8 cellular contexts compared by ENCODE assay signal in the genomic region with DNA sequence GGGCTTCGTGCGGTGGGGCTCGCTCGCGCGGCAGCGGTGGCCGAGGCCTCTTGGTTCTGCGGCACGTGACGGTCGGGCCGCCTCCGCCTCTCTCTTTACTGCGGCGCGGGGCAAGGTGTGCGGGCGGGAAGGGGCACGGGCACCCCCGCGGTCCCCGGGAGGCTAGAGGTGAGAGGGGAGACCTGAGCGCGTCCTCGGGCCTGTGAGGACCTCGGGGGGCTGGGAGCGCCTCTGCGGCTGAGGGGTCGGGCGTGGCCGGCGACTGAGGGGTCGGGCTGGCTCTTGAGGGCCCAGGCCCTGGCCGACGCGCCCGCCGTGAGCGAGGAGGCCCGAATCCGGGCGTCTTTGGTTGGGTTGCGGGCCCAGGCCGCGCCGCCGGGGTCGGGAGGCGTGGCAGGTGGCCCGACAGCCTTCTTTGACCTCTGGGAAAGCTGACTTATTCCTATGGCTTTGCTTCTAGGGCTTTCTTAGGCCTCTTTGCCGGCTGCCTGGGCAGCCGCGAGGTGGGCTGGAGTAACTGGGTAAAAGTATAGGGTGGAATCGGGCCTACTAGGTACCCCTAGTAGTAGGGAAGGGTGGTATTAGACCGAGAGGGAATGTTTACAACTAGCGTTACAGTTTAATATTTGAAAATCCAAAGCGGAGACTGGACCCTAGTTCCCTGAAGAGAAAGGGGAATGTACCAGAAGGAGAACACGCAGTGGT. TPM values are rescaled to one million over a fixed set of nuclear protein-coding genes. Genes with fewer than 3 reads are reported as not detected.
DNase-seq lines count a peak whose midpoint lies in the region; ATAC-seq, FAIRE-seq and TF ChIP-seq lines count a peak whose summit lies in the region.

A gene with protein sequence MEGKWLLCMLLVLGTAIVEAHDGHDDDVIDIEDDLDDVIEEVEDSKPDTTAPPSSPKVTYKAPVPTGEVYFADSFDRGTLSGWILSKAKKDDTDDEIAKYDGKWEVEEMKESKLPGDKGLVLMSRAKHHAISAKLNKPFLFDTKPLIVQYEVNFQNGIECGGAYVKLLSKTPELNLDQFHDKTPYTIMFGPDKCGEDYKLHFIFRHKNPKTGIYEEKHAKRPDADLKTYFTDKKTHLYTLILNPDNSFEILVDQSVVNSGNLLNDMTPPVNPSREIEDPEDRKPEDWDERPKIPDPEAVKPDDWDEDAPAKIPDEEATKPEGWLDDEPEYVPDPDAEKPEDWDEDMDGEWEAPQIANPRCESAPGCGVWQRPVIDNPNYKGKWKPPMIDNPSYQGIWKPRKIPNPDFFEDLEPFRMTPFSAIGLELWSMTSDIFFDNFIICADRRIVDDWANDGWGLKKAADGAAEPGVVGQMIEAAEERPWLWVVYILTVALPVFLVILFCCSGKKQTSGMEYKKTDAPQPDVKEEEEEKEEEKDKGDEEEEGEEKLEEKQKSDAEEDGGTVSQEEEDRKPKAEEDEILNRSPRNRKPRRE (plus strand): TSS at position 33 of the 705 bp plus-strand sequence. CDS start 6,715 bp downstream, outside the sequence.

- peak; percentile 78 to 88; a peak in 2 of 3 replicates for TF ChIP-seq POLR2A in H1 (IDR thresholded peaks at IDR 0.05; ENCODE audit: control extremely low read depth in 1 of 2, low read depth in 2 of 2, low read length in 2 of 2)
- peak; percentile 53 to 91 for TF ChIP-seq POLR2A in vagina (IDR thresholded peaks at IDR 0.05)

- H3K79me1 ChIP-seq in H1 (ENCODE audit: low read depth, low read length) = peaks cover 3% of the 10 kb centered on the region

- H3F3A ChIP-seq in PC-9 (ENCODE audit: insufficient read depth, low read depth) = peaks cover 7% of the 10 kb centered on the region; the same call in 1 of the 2 replicates

- peak within 1 kb of the TSS; percentile 95 to 99 (median 98) for H3K9ac ChIP-seq in H1 (replicated peaks in 1 of 4; ENCODE audit: extremely low read depth in 1 of 4, low read depth in 3 of 4, low read length in 3 of 4)

- POLR2A ChIA-PET in PC-9 (lab: Charles Lee; ENCODE audit: unreplicated experiment) = no interaction called here
- POLR2A ChIA-PET in H1 (lab: Charles Lee; ENCODE audit: partially characterized antibody) = interaction anchor here (0.9 to 3.1 kb wide), 8 partner anchors 9 to 80 kb away, joined by 4 to 12 read pairs (median 5); a partner anchor contains a TSS

- peak within 1 kb of the TSS; percentile 89 for H3K4me3 ChIP-seq in PC-9
- H3K4me3 ChIP-seq in H1 (ENCODE audit: extremely low read depth in 1 of 4, insufficient read depth in 2 of 4, low read depth in 3 of 4, low read length in 4 of 4) = peak within 1 kb of the TSS; percentile 91 to 99 (median 96)
- peak within 1 kb of the TSS; percentile 86 for H3K4me3 ChIP-seq in mucosa of descending colon
- peak within 1 kb of the TSS; percentile 91 to 95 for H3K4me3 ChIP-seq in vagina

- peak within 1 kb of the TSS; percentile 91 for H3K27ac ChIP-seq in PC-9
- peak within 1 kb of the TSS; percentile 91 for H3K27ac ChIP-seq in H1 (ENCODE audit: low read depth, low read length)
- H3K27ac ChIP-seq in vagina = peak within 1 kb of the TSS; percentile 96

- no peak for TF ChIP-seq RAD21 in H1 (IDR thresholded peaks at IDR 0.05 in 1 of 2, conservative IDR thresholded peaks at IDR 0.05 in 1 of 2; ENCODE audit: low read depth in 2 of 2, low read length in 2 of 2)

- H3K4me1 ChIP-seq in PC-9 (replicated peaks; ENCODE audit: insufficient read depth) (peaks cover 25% of the 10 kb centered on the region), H1 (replicated peaks in 1 of 4; ENCODE audit: control insufficient read depth in 3 of 4, insufficient read depth in 4 of 4, low read length in 3 of 4) (peaks cover 0 to 9% (median 2%) of the 10 kb centered on the region in 4 experiments; a peak in 3 of 7 replicates), mucosa of descending colon (ENCODE audit: low read depth) (peaks cover 14% of the 10 kb centered on the region), vagina (peaks cover 46% of the 10 kb centered on the region)

- peak within 1 kb of the TSS; percentile 89 for H3K4ac ChIP-seq in H1 (replicated peaks; ENCODE audit: insufficient read length, low read depth, low read length)

- H4K5ac ChIP-seq in H1 (ENCODE audit: insufficient read length, low read depth, low read length) = peak within 1 kb of the TSS; percentile 84

- TF ChIP-seq CTCF in PC-9 (conservative IDR thresholded peaks at IDR 0.05) (no peak), H1 (IDR thresholded peaks at IDR 0.05; ENCODE audit: control extremely low read depth in 1 of 3, insufficient read depth in 1 of 3, low read depth in 1 of 3, low read length in 3 of 3) (no peak), mucosa of descending colon (IDR thresholded peaks at IDR 0.05) (no peak), vagina (IDR thresholded peaks at IDR 0.05) (no peak)

- peaks cover 6% of the 10 kb centered on the region; the same call in 1 of the 2 replicates for H3K23me2 ChIP-seq in H1 (ENCODE audit: low read depth, low read length)

- intact Hi-C loops in PC-9 (cut with micrococcal nuclease; ENCODE audit: unreplicated experiment) (loop anchor here (1.0 to 2.0 kb wide), 5 partner anchors 21 to 148 kb away; a partner anchor contains a TSS), mucosa of descending colon (cut with DNase I, micrococcal nuclease) (no loop called here), vagina (cut with DNase I) (loop anchor here (2.0 kb wide), 1 partner anchor 34 kb away; a partner anchor contains a TSS)

- peak within 1 kb of the TSS; percentile 87 for H3K18ac ChIP-seq in H1 (ENCODE audit: extremely low read depth, low read length)

- H2AFZ ChIP-seq in PC-9 (peak within 1 kb of the TSS; percentile 77), H1 (ENCODE audit: low read length) (no peak within 1 kb of the TSS)

- H4K20me1 ChIP-seq in PC-9 (ENCODE audit: insufficient read depth) (peaks cover 44% of the 10 kb centered on the region), H1 (replicated peaks in 1 of 2; ENCODE audit: control insufficient read depth in 1 of 2, insufficient read depth in 2 of 2, low read length in 2 of 2) (peaks cover 7 to 22% of the 10 kb centered on the region in 2 experiments)

- H3K23ac ChIP-seq in H1 (ENCODE audit: insufficient read length) = no peak within 1 kb of the TSS

- H2BK5ac ChIP-seq in H1 (ENCODE audit: low read depth, low read length) = peak within 1 kb of the TSS; percentile 84

- H3K36me3 ChIP-seq in PC-9 (ENCODE audit: low read depth) = peaks cover 22% of the 10 kb centered on the region
- peaks cover 0 to 5% (median 2%) of the 10 kb centered on the region in 4 experiments; a peak in 3 of 8 replicates for H3K36me3 ChIP-seq in H1 (ENCODE audit: control insufficient read depth in 2 of 4, insufficient read depth in 4 of 4, low read length in 3 of 4)
- H3K36me3 ChIP-seq in mucosa of descending colon (ENCODE audit: low read depth) = no peaks in the 10 kb centered on the region
- H3K36me3 ChIP-seq in vagina = no peaks in the 10 kb centered on the region

- BruUV-seq in PC-9 (replicated peaks; lab: Mats Ljungman, UMichigan) = TSS peak; percentile 38

- peak within 1 kb of the TSS; percentile 90 for H3K4me2 ChIP-seq in PC-9
- H3K4me2 ChIP-seq in H1 (ENCODE audit: insufficient read depth in 1 of 2, low read depth in 2 of 2, low read length in 2 of 2) = peak within 1 kb of the TSS; percentile 82 to 96

- peak within 1 kb of the TSS; percentile 95 for H3K56ac ChIP-seq in H1 (replicated peaks; ENCODE audit: insufficient read length, low read depth, low read length)

- peak within 1 kb of the TSS; percentile 97 for H4K91ac ChIP-seq in H1 (replicated peaks; ENCODE audit: insufficient read length, low read length)

- FAIRE-seq in H1 (lab: Jason Lieb, UNC) = no peak

- H3K9me2 ChIP-seq in PC-9 (ENCODE audit: insufficient read depth) = no peaks in the 10 kb centered on the region

- H4K8ac ChIP-seq in H1 (ENCODE audit: extremely low read depth, insufficient read depth, low read length) = peak within 1 kb of the TSS; percentile 99

- H3K79me2 ChIP-seq in PC-9 (ENCODE audit: low read depth) (peaks cover 58% of the 10 kb centered on the region), H1 (ENCODE audit: control insufficient read depth in 1 of 2, insufficient read depth in 2 of 2, low read length in 2 of 2) (peaks cover 27 to 51% of the 10 kb centered on the region in 2 experiments)

- H3K27me3 ChIP-seq in PC-9 (ENCODE audit: insufficient read depth, low read depth) (no peaks in the 10 kb centered on the region), H1 (replicated peaks in 1 of 4; ENCODE audit: control insufficient read depth in 3 of 4, extremely low read depth in 1 of 4, insufficient read depth in 3 of 4, low read length in 3 of 4) (no peaks in the 10 kb centered on the region), vagina (no peaks in the 10 kb centered on the region)

- CTCF ChIA-PET in PC-9 (lab: Charles Lee) (no interaction called here), H1 (lab: Charles Lee; ENCODE audit: partially characterized antibody) (no interaction called here)

- DNase-seq in AG08395 (ENCODE audit: low spot score) (peak; percentile 39), PC-9 (no peak), H1 (ENCODE audit: low read depth in 1 of 2, low spot score in 2 of 2) (no peak), mucosa of descending colon (no peak), vagina (ENCODE audit: extremely low spot score in 2 of 2) (no peak), NCI-H146 treated with DMSO at 0.1 percent for 48 hours (lab: John Stamatoyannopoulos, UW; ENCODE audit: unreplicated experiment) (no peak)
- DNase-seq in stimulated activated CD4-positive, alpha-beta T cell treated with anti-CD3 and anti-CD28 coated beads, Interleukin-4, amount 100 ng/mL, for 1 hour = no peak

- no peak within 1 kb of the TSS for H2AK5ac ChIP-seq in H1 (ENCODE audit: low read depth, low read length)

- TF ChIP-seq EP300 in H1 (IDR thresholded peaks at IDR 0.05; ENCODE audit: borderline replicate concordance in 1 of 2, low read depth in 2 of 2, low read length in 2 of 2) = no peak

- WGBS in H1 (ENCODE audit: extremely low coverage in 1 of 2, insufficient coverage in 1 of 2, insufficient read length in 1 of 2, insufficient replicate concordance in 2 of 2, low coverage in 1 of 2, low lambda C conversion rate in 2 of 2, missing lambda C conversion rate in 1 of 2), 2 experiments = 2% methylated on average over 40 of the region's 59 CpGs; no CpG with 5 or more reads in 1 of the 2 experiments

- peak within 1 kb of the TSS; percentile 76; the same call in 1 of the 2 replicates for H2BK12ac ChIP-seq in H1 (ENCODE audit: low read depth, low read length)

- peak within 1 kb of the TSS; percentile 83 for H3K14ac ChIP-seq in H1 (ENCODE audit: insufficient read length)

- peak within 1 kb of the TSS; percentile 41 for H2BK120ac ChIP-seq in H1 (replicated peaks; ENCODE audit: low read depth, low read length)

- H3K9me3 ChIP-seq in PC-9 (ENCODE audit: insufficient read depth, low read depth) (no peaks in the 10 kb centered on the region), H1 (ENCODE audit: insufficient read depth in 2 of 2, low read depth in 1 of 2, low read length in 1 of 2) (no peaks in the 10 kb centered on the region), mucosa of descending colon (no peaks in the 10 kb centered on the region), vagina (no peaks in the 10 kb centered on the region)

- H2BK20ac ChIP-seq in H1 (ENCODE audit: low read length) = no peak within 1 kb of the TSS

- ATAC-seq in GM19452 (IDR thresholded peaks at IDR 0.05; ENCODE audit: unreplicated experiment) = peak; percentile 8
- peak; percentile 22 for ATAC-seq in mucosa of descending colon

- H2BK15ac ChIP-seq in H1 (ENCODE audit: low read length) = no peak within 1 kb of the TSS

RNA-seq across cellular contexts. Expression of the gene that starts here (rescaled TPM):
- total RNA-seq in PC-9 (2021) = 712 and 792 TPM in 2 replicates
- 659 and 691 TPM in 2 replicates for total RNA-seq in H1 (2021; fragmentation: NEBNext Ultra II Directional; extraction: Animal tissue kit (Norgen Biotek cat#: 25700))
- polyA plus RNA-seq in H1 (2011; rRNA removed) = 128 and 136 TPM in 2 replicates
- 198 TPM for polyA plus RNA-seq in H1 (2011; cell fraction: cytosol; rRNA removed)
- polyA plus RNA-seq in H1 (2011; cell fraction: nucleus; rRNA removed) = 235 TPM
- 585 to 1,069 TPM (median 670 TPM) in 4 replicates for polyA plus RNA-seq in H1 (2012, experiment 1 of 2)
- 26.5 TPM for polyA plus RNA-seq in H1 (2012, experiment 2 of 2)
- polyA plus RNA-seq in H1 (2013, experiment 1 of 2) = 645 TPM
- polyA plus RNA-seq in H1 (2013, experiment 2 of 2) = 713 TPM
- 1,075 and 1,150 TPM in 2 replicates for polyA minus RNA-seq in H1 (2011; rRNA and poly(A)+ RNA removed)
- polyA minus RNA-seq in H1 (2011; cell fraction: cytosol; rRNA and poly(A)+ RNA removed) = 511 TPM
- polyA minus RNA-seq in H1 (2011; cell fraction: nucleus; rRNA and poly(A)+ RNA removed) = 490 TPM
- 100 to 1,000 TPM; 485 to 598 (median 521) TPM for total RNA-seq in mucosa of descending colon
- 208 TPM for total RNA-seq in vagina

Comparison
In these comparisons a context has a peak if more than half of its experiments do, and no peak if none do; other contexts are left out.
1. intact Hi-C loops: an anchor here in PC-9 (1.0 to 2.0 kb wide) and vagina (2.0 kb wide); none called in mucosa of descending colon.